ENCODE assay signal across 8 cellular contexts in genomic region chr1:8026976-8027747, GRCh38. TPM values are rescaled to one million over a fixed set of nuclear protein-coding genes. Genes with fewer than 3 reads are reported as not detected.
DNase-seq lines count a peak whose midpoint lies in the region; ATAC-seq and TF ChIP-seq lines count a peak whose summit lies in the region.

No MANE protein-coding gene starts in this region.

- H3K36me3 Mint-ChIP-seq in activated T-helper 2 cell treated with anti-CD3 and anti-CD28 coated beads, Interferon-gamma antibody, Interleukin-2, Interleukin-4, amounts not matched to agents 10 μg/mL and 5 μg/mL and 100 μg/mL, durations not matched to agents 14 hours and 24 hours and 36 hours (ENCODE audit: low read depth): no peaks in the 10 kb centered on the region

- H3K4me3 ChIP-seq in right cardiac atrium (ENCODE audit: low read length): peak overlapping the region; percentile 88

- no peaks in the 10 kb centered on the region for H3K9me3 Mint-ChIP-seq in activated T-helper 2 cell treated with anti-CD3 and anti-CD28 coated beads, Interferon-gamma antibody, Interleukin-2, Interleukin-4, amounts not matched to agents 10 μg/mL and 5 μg/mL and 100 μg/mL, durations not matched to agents 14 hours and 24 hours and 36 hours

- WGBS in right cardiac atrium: 75% methylated on average over 25 of the region's 25 CpGs

- H3K27ac Mint-ChIP-seq in activated T-helper 2 cell treated with anti-CD3 and anti-CD28 coated beads, Interferon-gamma antibody, Interleukin-2, Interleukin-4, amounts not matched to agents 10 μg/mL and 5 μg/mL and 100 μg/mL, durations not matched to agents 14 hours and 24 hours and 36 hours: no peak overlapping the region

- peak overlapping the region; percentile 87 for H3K27ac ChIP-seq in right cardiac atrium (ENCODE audit: low read length)

- peaks cover 53% of the 10 kb centered on the region for H3K27me3 Mint-ChIP-seq in activated T-helper 2 cell treated with anti-CD3 and anti-CD28 coated beads, Interferon-gamma antibody, Interleukin-2, Interleukin-4, amounts not matched to agents 10 μg/mL and 5 μg/mL and 100 μg/mL, durations not matched to agents 14 hours and 24 hours and 36 hours (ENCODE audit: low read depth)

- POLR2A ChIA-PET in GM10248 (lab: Yijun Ruan, JAX): no interaction called here

- H3K27me3 ChIP-seq in right cardiac atrium (ENCODE audit: control insufficient read depth, insufficient read depth): no peaks in the 10 kb centered on the region

- H3K4me1 Mint-ChIP-seq in activated T-helper 2 cell treated with anti-CD3 and anti-CD28 coated beads, Interferon-gamma antibody, Interleukin-2, Interleukin-4, amounts not matched to agents 10 μg/mL and 5 μg/mL and 100 μg/mL, durations not matched to agents 14 hours and 24 hours and 36 hours (ENCODE audit: low read depth): peaks cover 11% of the 10 kb centered on the region

- ATAC-seq in right cardiac atrium (peak; percentile 2 to 4), sciatic nerve (peak; percentile 3), HG03565 (IDR thresholded peaks at IDR 0.05; ENCODE audit: unreplicated experiment) (no peak), HG03460 (IDR thresholded peaks at IDR 0.05; ENCODE audit: unreplicated experiment) (no peak), GM18861 (IDR thresholded peaks at IDR 0.05; ENCODE audit: unreplicated experiment) (no peak)

- H3K4me1 ChIP-seq in right cardiac atrium (ENCODE audit: control insufficient read depth, insufficient read depth, low read length): peaks cover 2% of the 10 kb centered on the region

- DNase-seq in GM10248 (ENCODE audit: extremely low spot score) (peak; percentile 18), right cardiac atrium (peak; percentile 61 to 82 (median 75)), sciatic nerve (ENCODE audit: low spot score) (no peak)
- DNase-seq in activated T-helper 2 cell treated with anti-CD3 and anti-CD28 coated beads, Interferon-gamma antibody, Interleukin-2, Interleukin-4, amounts not matched to agents 10 μg/mL and 5 μg/mL and 100 μg/mL, durations not matched to agents 14 hours and 24 hours and 36 hours (ENCODE audit: low spot score): no peak
- DNase-seq in activated CD8-positive, alpha-beta memory T cell treated with anti-CD3 and anti-CD28 coated beads for 24 hours: no peak

- CTCF ChIA-PET in GM10248 (lab: Yijun Ruan, JAX): interaction anchor here (1.8 to 3.2 kb wide), 4 partner anchors 10 to 289 kb away, joined by 3 to 16 read pairs (median 10); no protein-coding TSS in a partner anchor

- TF ChIP-seq CTCF in GM10248 (IDR thresholded peaks at IDR 0.05; ENCODE audit: control extremely low read depth, extremely low read depth, low read depth, missing control alignments): no peak

- no peaks in the 10 kb centered on the region for H3K9me3 ChIP-seq in right cardiac atrium (ENCODE audit: control insufficient read depth, low read length)

- intact Hi-C loops in activated T-helper 2 cell treated with anti-CD3 and anti-CD28 coated beads, Interferon-gamma antibody, Interleukin-2, Interleukin-4, amounts not matched to agents 10 μg/mL and 5 μg/mL and 100 μg/mL, durations not matched to agents 14 hours and 24 hours and 36 hours (cut with micrococcal nuclease): loop anchor here (1.0 kb wide), 1 partner anchor 289 kb away; no protein-coding TSS in a partner anchor
- intact Hi-C loops in right cardiac atrium (cut with DNase I): loop anchor here in 2 of 4 donors (5.0 kb wide), 3 partner anchors 210 to 290 kb away; partner anchors contain the start of gene SLC45A1 (in 1 of the 2)
- intact Hi-C loops in sciatic nerve (cut with DNase I): loop anchor here (10.0 kb wide), 1 partner anchor 318 kb away; no protein-coding TSS in a partner anchor

- peak overlapping the region; percentile 50 for H3K4me3 Mint-ChIP-seq in activated T-helper 2 cell treated with anti-CD3 and anti-CD28 coated beads, Interferon-gamma antibody, Interleukin-2, Interleukin-4, amounts not matched to agents 10 μg/mL and 5 μg/mL and 100 μg/mL, durations not matched to agents 14 hours and 24 hours and 36 hours (ENCODE audit: low read depth)

RNA-seq across cellular contexts. Expression of gene ERRFI1, which starts 1.1 kb away (rescaled TPM):
- 3.1 and 3.8 TPM in 2 replicates for total RNA-seq in activated T-helper 2 cell treated with anti-CD3 and anti-CD28 coated beads, Interferon-gamma antibody, Interleukin-2, Interleukin-4, amounts not matched to agents 10 μg/mL and 5 μg/mL and 100 μg/mL, durations not matched to agents 14 hours and 24 hours and 36 hours
- 10 to 100 TPM in 3 of 4 donors, 1 to 10 TPM in 1; 9.8 to 16.9 (median 15.0) TPM for total RNA-seq in right cardiac atrium
- polyA plus RNA-seq in right cardiac atrium: 12.8 TPM
- total RNA-seq in sciatic nerve: 33.7 TPM

Comparison
In these comparisons a context has a peak if more than half of its experiments do, and no peak if none do; other contexts are left out.
1. DNase-seq: peak in GM10248 (single experiment) and right cardiac atrium (3 of 3); none in activated T-helper 2 cell treated with anti-CD3 and anti-CD28 coated beads, Interferon-gamma antibody, Interleukin-2, Interleukin-4, amounts not matched to agents 10 μg/mL and 5 μg/mL and 100 μg/mL, durations not matched to agents 14 hours and 24 hours and 36 hours (single experiment), sciatic nerve (single experiment) and activated CD8-positive, alpha-beta memory T cell treated with anti-CD3 and anti-CD28 coated beads for 24 hours (single experiment).
2. ATAC-seq: peak in right cardiac atrium (2 of 2) and sciatic nerve (single experiment); none in HG03565 (single experiment), HG03460 (single experiment) and GM18861 (single experiment).